22 cellular contexts compared by ENCODE assay signal in the genomic region with DNA sequence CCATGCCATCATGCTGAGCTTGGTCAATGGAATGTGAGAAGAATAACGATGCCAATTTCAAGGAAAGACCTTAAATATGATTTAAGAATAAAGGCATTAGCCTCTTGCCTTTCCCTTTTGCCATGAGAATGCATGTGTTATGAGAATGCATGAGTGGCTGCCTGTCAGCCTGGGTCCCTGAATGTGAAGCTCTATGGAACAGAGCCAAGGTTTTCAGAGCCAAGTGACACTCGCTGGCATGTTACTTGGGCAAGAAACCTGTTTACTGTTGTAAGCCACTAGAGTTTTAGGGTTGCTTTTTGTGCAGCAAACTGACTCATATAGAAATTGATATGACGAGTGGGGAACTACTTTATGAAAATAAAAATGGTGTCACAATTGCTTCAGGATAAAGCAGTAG.
DNase-seq lines count a peak whose midpoint lies in the region; ATAC-seq lines count a peak whose summit lies in the region.
"Had no signal": no experiment of that assay in that cellular context is flagged by ENCODE, and none has a peak within 500 bp of the region (broad histone marks: within the 10 kb centered on the region; RNA-seq: fewer than 3 reads in every experiment).

No MANE protein-coding gene starts in this region.

- ATAC-seq in left cardiac atrium = peak; percentile 60 to 71
- ATAC-seq in GM21390 (IDR thresholded peaks at IDR 0.05; ENCODE audit: unreplicated experiment) = no peak
- no peak for ATAC-seq in HG03139 (IDR thresholded peaks at IDR 0.05; ENCODE audit: unreplicated experiment)
- no peak for ATAC-seq in GM18519 (IDR thresholded peaks at IDR 0.05; ENCODE audit: low FRiP score, unreplicated experiment)
- ATAC-seq: activated CD8-positive, alpha-beta memory T cell treated with anti-CD3 and anti-CD28 coated beads, Interleukin-2, amount 10 ng/mL, durations not matched to agents 7 days and 5 days; activated T-helper 17 cell treated with anti-CD3 and anti-CD28 coated beads, Interleukin-2, amount 50 U/mL, for 72 hours had no signal

- intact Hi-C loops in left cardiac atrium (cut with DNase I) = loop anchor here in 1 of 2 donors (2.0 kb wide), 1 partner anchor 675 kb away; no protein-coding TSS in a partner anchor

- in situ Hi-C loops in G401 (cut with HindIII; ENCODE audit: low sequenced_read_pairs) = no loop called here

- DNase-seq in Ammon's horn (ENCODE audit: low spot score) = peak; percentile 32
- peak; percentile 75 for DNase-seq in G401 (ENCODE audit: low spot score)
- peak; percentile 2 to 74 for DNase-seq in NCI-H446 (lab: John Stamatoyannopoulos, UW)
- DNase-seq in left cardiac atrium = no peak
- no peak for DNase-seq in NCI-H2107 treated with DMSO at 0.1 percent for 48 hours (lab: John Stamatoyannopoulos, UW; ENCODE audit: unreplicated experiment)
- DNase-seq: activated CD4-positive, alpha-beta T cell treated with anti-CD3 and anti-CD28 coated beads, Interleukin-2, amount 10 ng/mL, durations not matched to agents 7 days and 5 days; activated CD8-positive, alpha-beta memory T cell treated with anti-CD3 and anti-CD28 coated beads, Interleukin-2, amount 10 ng/mL, durations not matched to agents 7 days and 5 days; activated naive CD8-positive, alpha-beta T cell treated with anti-CD3 and anti-CD28 coated beads, Interleukin-2, amount 10 ng/mL, durations not matched to agents 7 days and 5 days; CD4-positive, alpha-beta T cell; DMS153; effector CD8-positive, alpha-beta T cell; esophagus squamous epithelium; gastrocnemius medialis; Kasumi-1; mammary epithelial cell; NCI-H1048; stimulated activated CD4-positive, alpha-beta T cell treated with anti-CD3 and anti-CD28 coated beads, Interleukin-4, amount 100 ng/mL, for 24 hours; stimulated activated naive CD4-positive, alpha-beta T cell treated with Interleukin-2 at 50 U/mL for 16 hours had no signal

Comparison
In these comparisons a context has a peak if more than half of its experiments do, and no peak if none do; other contexts are left out.
1. DNase-seq: peak in Ammon's horn (single experiment), G401 (single experiment) and NCI-H446 (2 of 2); none in left cardiac atrium (single experiment) and NCI-H2107 treated with DMSO at 0.1 percent for 48 hours (single experiment).
2. ATAC-seq: peak in left cardiac atrium (2 of 2); none in GM21390 (single experiment), HG03139 (single experiment) and GM18519 (single experiment).